Comparison of ENCODE assay signal across 1 cellular context in genomic region chr19:1649706-1650626, GRCh38.
TF ChIP-seq lines count a peak whose summit lies in the region.

No MANE protein-coding gene starts in this region.

TF ChIP-seq in H1, 55 proteins besides CTCF, POLR2A, EP300 and RAD21:
- TF ChIP-seq CBX8 (IDR thresholded peaks at IDR 0.05; ENCODE audit: borderline replicate concordance, low read depth, low read length) (no peak), CHD2 (IDR thresholded peaks at IDR 0.05; ENCODE audit: low read length) (no peak), EGR1 (IDR thresholded peaks at IDR 0.05; ENCODE audit: borderline replicate concordance, low read depth, low read length) (no peak), SUZ12 (IDR thresholded peaks at IDR 0.05; ENCODE audit: low read length) (no peak)
- TF ChIP-seq, protein P1, sequence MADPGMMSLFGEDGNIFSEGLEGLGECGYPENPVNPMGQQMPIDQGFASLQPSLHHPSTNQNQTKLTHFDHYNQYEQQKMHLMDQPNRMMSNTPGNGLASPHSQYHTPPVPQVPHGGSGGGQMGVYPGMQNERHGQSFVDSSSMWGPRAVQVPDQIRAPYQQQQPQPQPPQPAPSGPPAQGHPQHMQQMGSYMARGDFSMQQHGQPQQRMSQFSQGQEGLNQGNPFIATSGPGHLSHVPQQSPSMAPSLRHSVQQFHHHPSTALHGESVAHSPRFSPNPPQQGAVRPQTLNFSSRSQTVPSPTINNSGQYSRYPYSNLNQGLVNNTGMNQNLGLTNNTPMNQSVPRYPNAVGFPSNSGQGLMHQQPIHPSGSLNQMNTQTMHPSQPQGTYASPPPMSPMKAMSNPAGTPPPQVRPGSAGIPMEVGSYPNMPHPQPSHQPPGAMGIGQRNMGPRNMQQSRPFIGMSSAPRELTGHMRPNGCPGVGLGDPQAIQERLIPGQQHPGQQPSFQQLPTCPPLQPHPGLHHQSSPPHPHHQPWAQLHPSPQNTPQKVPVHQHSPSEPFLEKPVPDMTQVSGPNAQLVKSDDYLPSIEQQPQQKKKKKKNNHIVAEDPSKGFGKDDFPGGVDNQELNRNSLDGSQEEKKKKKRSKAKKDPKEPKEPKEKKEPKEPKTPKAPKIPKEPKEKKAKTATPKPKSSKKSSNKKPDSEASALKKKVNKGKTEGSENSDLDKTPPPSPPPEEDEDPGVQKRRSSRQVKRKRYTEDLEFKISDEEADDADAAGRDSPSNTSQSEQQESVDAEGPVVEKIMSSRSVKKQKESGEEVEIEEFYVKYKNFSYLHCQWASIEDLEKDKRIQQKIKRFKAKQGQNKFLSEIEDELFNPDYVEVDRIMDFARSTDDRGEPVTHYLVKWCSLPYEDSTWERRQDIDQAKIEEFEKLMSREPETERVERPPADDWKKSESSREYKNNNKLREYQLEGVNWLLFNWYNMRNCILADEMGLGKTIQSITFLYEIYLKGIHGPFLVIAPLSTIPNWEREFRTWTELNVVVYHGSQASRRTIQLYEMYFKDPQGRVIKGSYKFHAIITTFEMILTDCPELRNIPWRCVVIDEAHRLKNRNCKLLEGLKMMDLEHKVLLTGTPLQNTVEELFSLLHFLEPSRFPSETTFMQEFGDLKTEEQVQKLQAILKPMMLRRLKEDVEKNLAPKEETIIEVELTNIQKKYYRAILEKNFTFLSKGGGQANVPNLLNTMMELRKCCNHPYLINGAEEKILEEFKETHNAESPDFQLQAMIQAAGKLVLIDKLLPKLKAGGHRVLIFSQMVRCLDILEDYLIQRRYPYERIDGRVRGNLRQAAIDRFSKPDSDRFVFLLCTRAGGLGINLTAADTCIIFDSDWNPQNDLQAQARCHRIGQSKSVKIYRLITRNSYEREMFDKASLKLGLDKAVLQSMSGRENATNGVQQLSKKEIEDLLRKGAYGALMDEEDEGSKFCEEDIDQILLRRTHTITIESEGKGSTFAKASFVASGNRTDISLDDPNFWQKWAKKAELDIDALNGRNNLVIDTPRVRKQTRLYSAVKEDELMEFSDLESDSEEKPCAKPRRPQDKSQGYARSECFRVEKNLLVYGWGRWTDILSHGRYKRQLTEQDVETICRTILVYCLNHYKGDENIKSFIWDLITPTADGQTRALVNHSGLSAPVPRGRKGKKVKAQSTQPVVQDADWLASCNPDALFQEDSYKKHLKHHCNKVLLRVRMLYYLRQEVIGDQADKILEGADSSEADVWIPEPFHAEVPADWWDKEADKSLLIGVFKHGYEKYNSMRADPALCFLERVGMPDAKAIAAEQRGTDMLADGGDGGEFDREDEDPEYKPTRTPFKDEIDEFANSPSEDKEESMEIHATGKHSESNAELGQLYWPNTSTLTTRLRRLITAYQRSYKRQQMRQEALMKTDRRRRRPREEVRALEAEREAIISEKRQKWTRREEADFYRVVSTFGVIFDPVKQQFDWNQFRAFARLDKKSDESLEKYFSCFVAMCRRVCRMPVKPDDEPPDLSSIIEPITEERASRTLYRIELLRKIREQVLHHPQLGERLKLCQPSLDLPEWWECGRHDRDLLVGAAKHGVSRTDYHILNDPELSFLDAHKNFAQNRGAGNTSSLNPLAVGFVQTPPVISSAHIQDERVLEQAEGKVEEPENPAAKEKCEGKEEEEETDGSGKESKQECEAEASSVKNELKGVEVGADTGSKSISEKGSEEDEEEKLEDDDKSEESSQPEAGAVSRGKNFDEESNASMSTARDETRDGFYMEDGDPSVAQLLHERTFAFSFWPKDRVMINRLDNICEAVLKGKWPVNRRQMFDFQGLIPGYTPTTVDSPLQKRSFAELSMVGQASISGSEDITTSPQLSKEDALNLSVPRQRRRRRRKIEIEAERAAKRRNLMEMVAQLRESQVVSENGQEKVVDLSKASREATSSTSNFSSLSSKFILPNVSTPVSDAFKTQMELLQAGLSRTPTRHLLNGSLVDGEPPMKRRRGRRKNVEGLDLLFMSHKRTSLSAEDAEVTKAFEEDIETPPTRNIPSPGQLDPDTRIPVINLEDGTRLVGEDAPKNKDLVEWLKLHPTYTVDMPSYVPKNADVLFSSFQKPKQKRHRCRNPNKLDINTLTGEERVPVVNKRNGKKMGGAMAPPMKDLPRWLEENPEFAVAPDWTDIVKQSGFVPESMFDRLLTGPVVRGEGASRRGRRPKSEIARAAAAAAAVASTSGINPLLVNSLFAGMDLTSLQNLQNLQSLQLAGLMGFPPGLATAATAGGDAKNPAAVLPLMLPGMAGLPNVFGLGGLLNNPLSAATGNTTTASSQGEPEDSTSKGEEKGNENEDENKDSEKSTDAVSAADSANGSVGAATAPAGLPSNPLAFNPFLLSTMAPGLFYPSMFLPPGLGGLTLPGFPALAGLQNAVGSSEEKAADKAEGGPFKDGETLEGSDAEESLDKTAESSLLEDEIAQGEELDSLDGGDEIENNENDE (IDR thresholded peaks at IDR 0.05; ENCODE audit: insufficient replicate concordance, low read length) = no peak
TF ChIP-seq in H1: peak in this region for 0.
